8 cellular contexts compared by ENCODE assay signal in the genomic region with DNA sequence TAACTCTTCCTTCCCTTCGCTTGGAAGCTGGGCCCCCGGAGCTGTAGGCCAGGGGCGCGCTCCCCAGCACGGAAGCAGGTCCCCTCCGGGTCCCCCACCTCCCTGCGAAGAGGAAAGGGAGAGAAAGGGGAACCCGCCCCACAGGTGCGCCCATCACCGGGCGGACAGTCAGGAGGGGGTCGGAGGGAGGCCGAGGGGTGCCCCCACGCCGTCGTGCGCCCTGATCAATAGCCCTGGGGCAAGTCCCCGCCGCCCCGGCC. TPM values are rescaled to one million over a fixed set of nuclear protein-coding genes. Genes with fewer than 3 reads are reported as not detected.
A peak's percentile ranks its signal among the peaks of the same experiment; 100 is the strongest.
DNase-seq lines count a peak whose midpoint lies in the region; ATAC-seq and TF ChIP-seq lines count a peak whose summit lies in the region.

No MANE protein-coding gene starts in this region.

- no peaks in the 10 kb centered on the region for H3K36me3 ChIP-seq in brain microvascular endothelial cell (replicated peaks)

- H3K4me3 ChIP-seq in brain microvascular endothelial cell (ENCODE audit: low read depth, low read length) = peak overlapping the region; percentile 66

- in situ Hi-C loops in brain microvascular endothelial cell (cut with HindIII; ENCODE audit: low pct_ligation_motif_present, low sequenced_read_pairs) = no loop called here

- TF ChIP-seq CTCF in 22Rv1 (IDR thresholded peaks at IDR 0.05) (no peak), HFFc6 (IDR thresholded peaks at IDR 0.05) (no peak; the same call in 1 of the 2 replicates), brain microvascular endothelial cell (IDR thresholded peaks at IDR 0.05; ENCODE audit: low read depth, low read length, missing control alignments) (no peak), mesothelial cell of epicardium (IDR thresholded peaks at IDR 0.05; ENCODE audit: unreplicated experiment) (no peak)

- no peaks in the 10 kb centered on the region for H3K36me3 Mint-ChIP-seq in HFFc6 (ENCODE audit: low read depth)
- H3K36me3 Mint-ChIP-seq in mesothelial cell of epicardium = no peaks in the 10 kb centered on the region

- H3K27me3 Mint-ChIP-seq in HFFc6 (ENCODE audit: insufficient read depth) (no peaks in the 10 kb centered on the region; the same call in 1 of the 2 replicates), mesothelial cell of epicardium (ENCODE audit: low read depth) (no peaks in the 10 kb centered on the region)

- no peak for ATAC-seq in HG03108 (IDR thresholded peaks at IDR 0.05; ENCODE audit: unreplicated experiment)

- H3K27ac Mint-ChIP-seq in HFFc6 (peak overlapping the region; percentile 40; the same call in 1 of the 2 replicates), mesothelial cell of epicardium (no peak overlapping the region)

- H3K27ac ChIP-seq in 22Rv1 (0 out of 2 replicates have a peak overlapping the region, but pooled peaks have one; percentile 44), brain microvascular endothelial cell (no peak overlapping the region)

- DNase-seq in HFFc6 (no peak), brain microvascular endothelial cell (no peak), mesothelial cell of epicardium (ENCODE audit: low spot score in 2 of 2, unreplicated experiment in 2 of 2) (no peak), NCI-H345 (lab: John Stamatoyannopoulos, UW) (no peak), NCI-H1048 (lab: John Stamatoyannopoulos, UW) (no peak), mucosa of gallbladder (ENCODE audit: low spot score) (no peak)

- no peaks in the 10 kb centered on the region for H3K27me3 ChIP-seq in brain microvascular endothelial cell (replicated peaks)

- H3K4me1 Mint-ChIP-seq in HFFc6 (ENCODE audit: low read depth) = peaks cover 6% of the 10 kb centered on the region; the same call in 1 of the 2 replicates
- peaks cover 7% of the 10 kb centered on the region for H3K4me1 Mint-ChIP-seq in mesothelial cell of epicardium

- no peaks in the 10 kb centered on the region for H3K9me3 Mint-ChIP-seq in HFFc6
- no peaks in the 10 kb centered on the region for H3K9me3 Mint-ChIP-seq in mesothelial cell of epicardium

- H3K4me3 Mint-ChIP-seq in HFFc6 = peak overlapping the region; percentile 91
- H3K4me3 Mint-ChIP-seq in mesothelial cell of epicardium = peak overlapping the region; percentile 75

RNA-seq across cellular contexts. Expression of gene AGPAT2, which starts 0.8 kb away (rescaled TPM):
- total RNA-seq in HFFc6 (2021; fragmentation: NEBNext Ultra II Directional; extraction: Animal tissue kit (Norgen Biotek cat#: 25700)) = 10 to 100 TPM; 48.7 to 58.4 (median 54.8) TPM
- total RNA-seq in mesothelial cell of epicardium (32.8 to 36.1 TPM (median 34.9 TPM) in 3 replicates), mucosa of gallbladder (81.7 TPM)

RNA-seq across cellular contexts. Expression of gene EGFL7, which starts 23.7 kb away (rescaled TPM):
- total RNA-seq in HFFc6 (2021; fragmentation: NEBNext Ultra II Directional; extraction: Animal tissue kit (Norgen Biotek cat#: 25700)) = 1 to 10 TPM; 3.5 to 6.3 (median 5.6) TPM
- total RNA-seq in mesothelial cell of epicardium (35.6 to 39.3 TPM (median 38.2 TPM) in 3 replicates), mucosa of gallbladder (62.2 TPM)

RNA-seq across cellular contexts. Expression of gene DIPK1B, which starts 25.9 kb away (rescaled TPM):
- total RNA-seq in HFFc6 (2021; fragmentation: NEBNext Ultra II Directional; extraction: Animal tissue kit (Norgen Biotek cat#: 25700)) = not detected
- total RNA-seq in mesothelial cell of epicardium = 56.2 to 60.5 TPM (median 58.1 TPM) in 3 replicates
- total RNA-seq in mucosa of gallbladder = 8.8 TPM

RNA-seq across cellular contexts. Expression of gene LCN10, which starts 56.3 kb away (rescaled TPM):
- not detected for total RNA-seq in HFFc6 (2021; fragmentation: NEBNext Ultra II Directional; extraction: Animal tissue kit (Norgen Biotek cat#: 25700))
- 0.20 to 0.51 TPM (median 0.29 TPM) in 3 replicates for total RNA-seq in mesothelial cell of epicardium
- 11.4 TPM for total RNA-seq in mucosa of gallbladder
